In the genomic region with DNA sequence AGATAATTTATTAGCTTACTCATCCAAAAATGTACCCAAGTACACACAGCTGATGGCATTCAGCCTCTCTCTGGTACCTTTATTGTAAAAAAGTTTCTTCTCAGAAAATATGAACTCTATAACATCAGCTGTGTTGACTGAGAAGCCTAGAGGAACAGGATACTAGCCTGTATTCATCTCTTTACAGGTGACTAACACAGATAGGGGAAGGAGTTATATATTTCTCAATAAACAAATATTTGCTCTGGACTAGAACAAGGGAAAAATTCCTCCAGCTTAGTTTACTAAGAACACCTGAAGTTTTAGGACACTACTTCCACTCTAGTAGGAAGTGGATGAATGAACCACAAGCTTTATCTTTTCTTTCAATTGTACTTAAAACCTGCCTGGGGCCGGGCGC, we compare ENCODE assay signal across 1 cellular context.
TF ChIP-seq lines count a peak whose summit lies in the region.

No MANE protein-coding gene starts in this region.

TF ChIP-seq in HepG2, 621 proteins besides CTCF, POLR2A, EP300 and RAD21 (continued from another document and continues in another):
- TF ChIP-seq, protein P1, sequence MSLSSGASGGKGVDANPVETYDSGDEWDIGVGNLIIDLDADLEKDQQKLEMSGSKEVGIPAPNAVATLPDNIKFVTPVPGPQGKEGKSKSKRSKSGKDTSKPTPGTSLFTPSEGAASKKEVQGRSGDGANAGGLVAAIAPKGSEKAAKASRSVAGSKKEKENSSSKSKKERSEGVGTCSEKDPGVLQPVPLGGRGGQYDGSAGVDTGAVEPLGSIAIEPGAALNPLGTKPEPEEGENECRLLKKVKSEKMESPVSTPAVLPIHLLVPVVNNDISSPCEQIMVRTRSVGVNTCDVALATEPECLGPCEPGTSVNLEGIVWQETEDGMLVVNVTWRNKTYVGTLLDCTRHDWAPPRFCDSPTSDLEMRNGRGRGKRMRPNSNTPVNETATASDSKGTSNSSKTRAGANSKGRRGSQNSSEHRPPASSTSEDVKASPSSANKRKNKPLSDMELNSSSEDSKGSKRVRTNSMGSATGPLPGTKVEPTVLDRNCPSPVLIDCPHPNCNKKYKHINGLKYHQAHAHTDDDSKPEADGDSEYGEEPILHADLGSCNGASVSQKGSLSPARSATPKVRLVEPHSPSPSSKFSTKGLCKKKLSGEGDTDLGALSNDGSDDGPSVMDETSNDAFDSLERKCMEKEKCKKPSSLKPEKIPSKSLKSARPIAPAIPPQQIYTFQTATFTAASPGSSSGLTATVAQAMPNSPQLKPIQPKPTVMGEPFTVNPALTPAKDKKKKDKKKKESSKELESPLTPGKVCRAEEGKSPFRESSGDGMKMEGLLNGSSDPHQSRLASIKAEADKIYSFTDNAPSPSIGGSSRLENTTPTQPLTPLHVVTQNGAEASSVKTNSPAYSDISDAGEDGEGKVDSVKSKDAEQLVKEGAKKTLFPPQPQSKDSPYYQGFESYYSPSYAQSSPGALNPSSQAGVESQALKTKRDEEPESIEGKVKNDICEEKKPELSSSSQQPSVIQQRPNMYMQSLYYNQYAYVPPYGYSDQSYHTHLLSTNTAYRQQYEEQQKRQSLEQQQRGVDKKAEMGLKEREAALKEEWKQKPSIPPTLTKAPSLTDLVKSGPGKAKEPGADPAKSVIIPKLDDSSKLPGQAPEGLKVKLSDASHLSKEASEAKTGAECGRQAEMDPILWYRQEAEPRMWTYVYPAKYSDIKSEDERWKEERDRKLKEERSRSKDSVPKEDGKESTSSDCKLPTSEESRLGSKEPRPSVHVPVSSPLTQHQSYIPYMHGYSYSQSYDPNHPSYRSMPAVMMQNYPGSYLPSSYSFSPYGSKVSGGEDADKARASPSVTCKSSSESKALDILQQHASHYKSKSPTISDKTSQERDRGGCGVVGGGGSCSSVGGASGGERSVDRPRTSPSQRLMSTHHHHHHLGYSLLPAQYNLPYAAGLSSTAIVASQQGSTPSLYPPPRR (CRISPR knock-in tag; IDR thresholded peaks at IDR 0.05; ENCODE audit: borderline replicate concordance) = peak; percentile 29; the same call in 1 of the 2 replicates
- TF ChIP-seq, protein P2, sequence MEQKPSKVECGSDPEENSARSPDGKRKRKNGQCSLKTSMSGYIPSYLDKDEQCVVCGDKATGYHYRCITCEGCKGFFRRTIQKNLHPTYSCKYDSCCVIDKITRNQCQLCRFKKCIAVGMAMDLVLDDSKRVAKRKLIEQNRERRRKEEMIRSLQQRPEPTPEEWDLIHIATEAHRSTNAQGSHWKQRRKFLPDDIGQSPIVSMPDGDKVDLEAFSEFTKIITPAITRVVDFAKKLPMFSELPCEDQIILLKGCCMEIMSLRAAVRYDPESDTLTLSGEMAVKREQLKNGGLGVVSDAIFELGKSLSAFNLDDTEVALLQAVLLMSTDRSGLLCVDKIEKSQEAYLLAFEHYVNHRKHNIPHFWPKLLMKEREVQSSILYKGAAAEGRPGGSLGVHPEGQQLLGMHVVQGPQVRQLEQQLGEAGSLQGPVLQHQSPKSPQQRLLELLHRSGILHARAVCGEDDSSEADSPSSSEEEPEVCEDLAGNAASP (CRISPR knock-in tag; IDR thresholded peaks at IDR 0.05; ENCODE audit: borderline replicate concordance) = peak; percentile 28; the same call in 1 of the 2 replicates
- TF ChIP-seq CEBPG (CRISPR knock-in tag; IDR thresholded peaks at IDR 0.05) (0 out of 2 replicates have a peak, but pooled peaks have one; percentile 34), ZNF468 (CRISPR knock-in tag; IDR thresholded peaks at IDR 0.05) (no peak), SSRP1 (CRISPR knock-in tag; IDR thresholded peaks at IDR 0.05) (no peak), ZNF383 (CRISPR knock-in tag; IDR thresholded peaks at IDR 0.05; ENCODE audit: borderline replicate concordance) (no peak), ETV5 (CRISPR knock-in tag; IDR thresholded peaks at IDR 0.05; ENCODE audit: borderline replicate concordance) (no peak), NFKBIZ (CRISPR knock-in tag; IDR thresholded peaks at IDR 0.05) (no peak), MAFK (conservative IDR thresholded peaks at IDR 0.05 in 1 of 2, IDR thresholded peaks at IDR 0.05 in 1 of 2; ENCODE audit: low read length in 2 of 2) (0 out of 4 replicates have a peak, but pooled peaks of 1 of the 2 experiments have one; percentile 15), FOXA1 (IDR thresholded peaks at IDR 0.05) (no peak), FOXA1 (CRISPR knock-in tag; IDR thresholded peaks at IDR 0.05) (peak; percentile 69), ZNF766 (CRISPR knock-in tag; IDR thresholded peaks at IDR 0.05; ENCODE audit: borderline replicate concordance) (no peak), NFIC (IDR thresholded peaks at IDR 0.05; ENCODE audit: low read length) (peak; percentile 28; the same call in 1 of the 2 replicates), MYC (CRISPR knock-in tag; IDR thresholded peaks at IDR 0.05; ENCODE audit: borderline replicate concordance) (no peak), FOSL2 (CRISPR knock-in tag; IDR thresholded peaks at IDR 0.05) (0 out of 2 replicates have a peak, but pooled peaks have one; percentile 11), NFE2 (CRISPR knock-in tag; IDR thresholded peaks at IDR 0.05) (no peak), PAWR (CRISPR knock-in tag; IDR thresholded peaks at IDR 0.05; ENCODE audit: borderline replicate concordance) (no peak), GFI1 (CRISPR knock-in tag; IDR thresholded peaks at IDR 0.05; ENCODE audit: borderline replicate concordance) (no peak), FOXA3 (CRISPR knock-in tag; IDR thresholded peaks at IDR 0.05) (peak; percentile 75), ELF3 (CRISPR knock-in tag; IDR thresholded peaks at IDR 0.05) (peak; percentile 40; the same call in 1 of the 2 replicates), NR2F1 (CRISPR knock-in tag; IDR thresholded peaks at IDR 0.05) (no peak), FOXJ3 (CRISPR knock-in tag; IDR thresholded peaks at IDR 0.05; ENCODE audit: borderline replicate concordance) (peak; percentile 30; the same call in 1 of the 2 replicates), GATAD2A (CRISPR knock-in tag; IDR thresholded peaks at IDR 0.05) (peak; percentile 69), NCOA2 (CRISPR knock-in tag; IDR thresholded peaks at IDR 0.05) (peak; percentile 21; the same call in 1 of the 2 replicates), ZNF792 (CRISPR knock-in tag; IDR thresholded peaks at IDR 0.05) (peak; percentile 27; the same call in 1 of the 2 replicates), ZNF331 (CRISPR knock-in tag; IDR thresholded peaks at IDR 0.05) (0 out of 2 replicates have a peak, but pooled peaks have one; percentile 24), BCL6 (CRISPR knock-in tag; IDR thresholded peaks at IDR 0.05) (0 out of 2 replicates have a peak, but pooled peaks have one; percentile 29), RARA (CRISPR knock-in tag; IDR thresholded peaks at IDR 0.05) (peak; percentile 20; the same call in 1 of the 2 replicates), SIX1 (CRISPR knock-in tag; IDR thresholded peaks at IDR 0.05; ENCODE audit: borderline replicate concordance) (peak; percentile 41; the same call in 1 of the 2 replicates), HMG20A (CRISPR knock-in tag; IDR thresholded peaks at IDR 0.05; ENCODE audit: borderline replicate concordance) (peak; percentile 55; the same call in 1 of the 2 replicates), SOX5 (CRISPR knock-in tag; IDR thresholded peaks at IDR 0.05; ENCODE audit: borderline replicate concordance) (peak; percentile 81), PPARG (CRISPR knock-in tag; conservative IDR thresholded peaks at IDR 0.05) (peak; percentile 60), ZNF44 (CRISPR knock-in tag; IDR thresholded peaks at IDR 0.05) (no peak), SOX6 (IDR thresholded peaks at IDR 0.05) (no peak), SOX6 (CRISPR knock-in tag; IDR thresholded peaks at IDR 0.05) (peak; percentile 68; the same call in 1 of the 2 replicates), ZNF891 (CRISPR knock-in tag; IDR thresholded peaks at IDR 0.05) (no peak), ZFP82 (CRISPR knock-in tag; IDR thresholded peaks at IDR 0.05; ENCODE audit: borderline replicate concordance) (no peak)
- TF ChIP-seq, protein P3, sequence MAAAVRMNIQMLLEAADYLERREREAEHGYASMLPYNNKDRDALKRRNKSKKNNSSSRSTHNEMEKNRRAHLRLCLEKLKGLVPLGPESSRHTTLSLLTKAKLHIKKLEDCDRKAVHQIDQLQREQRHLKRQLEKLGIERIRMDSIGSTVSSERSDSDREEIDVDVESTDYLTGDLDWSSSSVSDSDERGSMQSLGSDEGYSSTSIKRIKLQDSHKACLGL (CRISPR knock-in tag; IDR thresholded peaks at IDR 0.05) = no peak
- TF ChIP-seq, protein P4, sequence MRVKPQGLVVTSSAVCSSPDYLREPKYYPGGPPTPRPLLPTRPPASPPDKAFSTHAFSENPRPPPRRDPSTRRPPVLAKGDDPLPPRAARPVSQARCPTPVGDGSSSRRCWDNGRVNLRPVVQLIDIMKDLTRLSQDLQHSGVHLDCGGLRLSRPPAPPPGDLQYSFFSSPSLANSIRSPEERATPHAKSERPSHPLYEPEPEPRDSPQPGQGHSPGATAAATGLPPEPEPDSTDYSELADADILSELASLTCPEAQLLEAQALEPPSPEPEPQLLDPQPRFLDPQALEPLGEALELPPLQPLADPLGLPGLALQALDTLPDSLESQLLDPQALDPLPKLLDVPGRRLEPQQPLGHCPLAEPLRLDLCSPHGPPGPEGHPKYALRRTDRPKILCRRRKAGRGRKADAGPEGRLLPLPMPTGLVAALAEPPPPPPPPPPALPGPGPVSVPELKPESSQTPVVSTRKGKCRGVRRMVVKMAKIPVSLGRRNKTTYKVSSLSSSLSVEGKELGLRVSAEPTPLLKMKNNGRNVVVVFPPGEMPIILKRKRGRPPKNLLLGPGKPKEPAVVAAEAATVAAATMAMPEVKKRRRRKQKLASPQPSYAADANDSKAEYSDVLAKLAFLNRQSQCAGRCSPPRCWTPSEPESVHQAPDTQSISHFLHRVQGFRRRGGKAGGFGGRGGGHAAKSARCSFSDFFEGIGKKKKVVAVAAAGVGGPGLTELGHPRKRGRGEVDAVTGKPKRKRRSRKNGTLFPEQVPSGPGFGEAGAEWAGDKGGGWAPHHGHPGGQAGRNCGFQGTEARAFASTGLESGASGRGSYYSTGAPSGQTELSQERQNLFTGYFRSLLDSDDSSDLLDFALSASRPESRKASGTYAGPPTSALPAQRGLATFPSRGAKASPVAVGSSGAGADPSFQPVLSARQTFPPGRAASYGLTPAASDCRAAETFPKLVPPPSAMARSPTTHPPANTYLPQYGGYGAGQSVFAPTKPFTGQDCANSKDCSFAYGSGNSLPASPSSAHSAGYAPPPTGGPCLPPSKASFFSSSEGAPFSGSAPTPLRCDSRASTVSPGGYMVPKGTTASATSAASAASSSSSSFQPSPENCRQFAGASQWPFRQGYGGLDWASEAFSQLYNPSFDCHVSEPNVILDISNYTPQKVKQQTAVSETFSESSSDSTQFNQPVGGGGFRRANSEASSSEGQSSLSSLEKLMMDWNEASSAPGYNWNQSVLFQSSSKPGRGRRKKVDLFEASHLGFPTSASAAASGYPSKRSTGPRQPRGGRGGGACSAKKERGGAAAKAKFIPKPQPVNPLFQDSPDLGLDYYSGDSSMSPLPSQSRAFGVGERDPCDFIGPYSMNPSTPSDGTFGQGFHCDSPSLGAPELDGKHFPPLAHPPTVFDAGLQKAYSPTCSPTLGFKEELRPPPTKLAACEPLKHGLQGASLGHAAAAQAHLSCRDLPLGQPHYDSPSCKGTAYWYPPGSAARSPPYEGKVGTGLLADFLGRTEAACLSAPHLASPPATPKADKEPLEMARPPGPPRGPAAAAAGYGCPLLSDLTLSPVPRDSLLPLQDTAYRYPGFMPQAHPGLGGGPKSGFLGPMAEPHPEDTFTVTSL (CRISPR knock-in tag; IDR thresholded peaks at IDR 0.05; ENCODE audit: borderline replicate concordance) = peak; percentile 46; the same call in 1 of the 2 replicates
- TF ChIP-seq, protein P5, sequence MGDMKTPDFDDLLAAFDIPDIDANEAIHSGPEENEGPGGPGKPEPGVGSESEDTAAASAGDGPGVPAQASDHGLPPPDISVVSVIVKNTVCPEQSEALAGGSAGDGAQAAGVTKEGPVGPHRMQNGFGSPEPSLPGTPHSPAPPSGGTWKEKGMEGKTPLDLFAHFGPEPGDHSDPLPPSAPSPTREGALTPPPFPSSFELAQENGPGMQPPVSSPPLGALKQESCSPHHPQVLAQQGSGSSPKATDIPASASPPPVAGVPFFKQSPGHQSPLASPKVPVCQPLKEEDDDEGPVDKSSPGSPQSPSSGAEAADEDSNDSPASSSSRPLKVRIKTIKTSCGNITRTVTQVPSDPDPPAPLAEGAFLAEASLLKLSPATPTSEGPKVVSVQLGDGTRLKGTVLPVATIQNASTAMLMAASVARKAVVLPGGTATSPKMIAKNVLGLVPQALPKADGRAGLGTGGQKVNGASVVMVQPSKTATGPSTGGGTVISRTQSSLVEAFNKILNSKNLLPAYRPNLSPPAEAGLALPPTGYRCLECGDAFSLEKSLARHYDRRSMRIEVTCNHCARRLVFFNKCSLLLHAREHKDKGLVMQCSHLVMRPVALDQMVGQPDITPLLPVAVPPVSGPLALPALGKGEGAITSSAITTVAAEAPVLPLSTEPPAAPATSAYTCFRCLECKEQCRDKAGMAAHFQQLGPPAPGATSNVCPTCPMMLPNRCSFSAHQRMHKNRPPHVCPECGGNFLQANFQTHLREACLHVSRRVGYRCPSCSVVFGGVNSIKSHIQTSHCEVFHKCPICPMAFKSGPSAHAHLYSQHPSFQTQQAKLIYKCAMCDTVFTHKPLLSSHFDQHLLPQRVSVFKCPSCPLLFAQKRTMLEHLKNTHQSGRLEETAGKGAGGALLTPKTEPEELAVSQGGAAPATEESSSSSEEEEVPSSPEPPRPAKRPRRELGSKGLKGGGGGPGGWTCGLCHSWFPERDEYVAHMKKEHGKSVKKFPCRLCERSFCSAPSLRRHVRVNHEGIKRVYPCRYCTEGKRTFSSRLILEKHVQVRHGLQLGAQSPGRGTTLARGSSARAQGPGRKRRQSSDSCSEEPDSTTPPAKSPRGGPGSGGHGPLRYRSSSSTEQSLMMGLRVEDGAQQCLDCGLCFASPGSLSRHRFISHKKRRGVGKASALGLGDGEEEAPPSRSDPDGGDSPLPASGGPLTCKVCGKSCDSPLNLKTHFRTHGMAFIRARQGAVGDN (CRISPR knock-in tag; IDR thresholded peaks at IDR 0.05) = no peak
- TF ChIP-seq, protein P6, sequence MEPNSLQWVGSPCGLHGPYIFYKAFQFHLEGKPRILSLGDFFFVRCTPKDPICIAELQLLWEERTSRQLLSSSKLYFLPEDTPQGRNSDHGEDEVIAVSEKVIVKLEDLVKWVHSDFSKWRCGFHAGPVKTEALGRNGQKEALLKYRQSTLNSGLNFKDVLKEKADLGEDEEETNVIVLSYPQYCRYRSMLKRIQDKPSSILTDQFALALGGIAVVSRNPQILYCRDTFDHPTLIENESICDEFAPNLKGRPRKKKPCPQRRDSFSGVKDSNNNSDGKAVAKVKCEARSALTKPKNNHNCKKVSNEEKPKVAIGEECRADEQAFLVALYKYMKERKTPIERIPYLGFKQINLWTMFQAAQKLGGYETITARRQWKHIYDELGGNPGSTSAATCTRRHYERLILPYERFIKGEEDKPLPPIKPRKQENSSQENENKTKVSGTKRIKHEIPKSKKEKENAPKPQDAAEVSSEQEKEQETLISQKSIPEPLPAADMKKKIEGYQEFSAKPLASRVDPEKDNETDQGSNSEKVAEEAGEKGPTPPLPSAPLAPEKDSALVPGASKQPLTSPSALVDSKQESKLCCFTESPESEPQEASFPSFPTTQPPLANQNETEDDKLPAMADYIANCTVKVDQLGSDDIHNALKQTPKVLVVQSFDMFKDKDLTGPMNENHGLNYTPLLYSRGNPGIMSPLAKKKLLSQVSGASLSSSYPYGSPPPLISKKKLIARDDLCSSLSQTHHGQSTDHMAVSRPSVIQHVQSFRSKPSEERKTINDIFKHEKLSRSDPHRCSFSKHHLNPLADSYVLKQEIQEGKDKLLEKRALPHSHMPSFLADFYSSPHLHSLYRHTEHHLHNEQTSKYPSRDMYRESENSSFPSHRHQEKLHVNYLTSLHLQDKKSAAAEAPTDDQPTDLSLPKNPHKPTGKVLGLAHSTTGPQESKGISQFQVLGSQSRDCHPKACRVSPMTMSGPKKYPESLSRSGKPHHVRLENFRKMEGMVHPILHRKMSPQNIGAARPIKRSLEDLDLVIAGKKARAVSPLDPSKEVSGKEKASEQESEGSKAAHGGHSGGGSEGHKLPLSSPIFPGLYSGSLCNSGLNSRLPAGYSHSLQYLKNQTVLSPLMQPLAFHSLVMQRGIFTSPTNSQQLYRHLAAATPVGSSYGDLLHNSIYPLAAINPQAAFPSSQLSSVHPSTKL (CRISPR knock-in tag; IDR thresholded peaks at IDR 0.05) = peak; percentile 78
